1 cellular context compared by ENCODE assay signal in genomic region chr1:1304331-1305299, GRCh38.
TF ChIP-seq lines count a peak whose summit lies in the region.

No MANE protein-coding gene starts in this region.

TF ChIP-seq in K562, 482 proteins besides CTCF, POLR2A, EP300 and RAD21 (continued from another document and continues in another):
- TF ChIP-seq MGA (IDR thresholded peaks at IDR 0.05) (peak; percentile 95), CEBPZ (IDR thresholded peaks at IDR 0.05; ENCODE audit: borderline replicate concordance, low read depth, low read length) (no peak), ZNF431 (CRISPR knock-in tag; IDR thresholded peaks at IDR 0.05) (no peak), PATZ1 (CRISPR knock-in tag; IDR thresholded peaks at IDR 0.05; ENCODE audit: borderline replicate concordance) (no peak), CGGBP1 (CRISPR knock-in tag; IDR thresholded peaks at IDR 0.05) (no peak), CREM (IDR thresholded peaks at IDR 0.05; ENCODE audit: low read depth) (peak; percentile 43), STAT6 (CRISPR knock-in tag; IDR thresholded peaks at IDR 0.05) (no peak), ZFP91 (CRISPR knock-in tag; IDR thresholded peaks at IDR 0.05) (no peak), UBTF (IDR thresholded peaks at IDR 0.05; ENCODE audit: borderline replicate concordance in 1 of 2, low read depth in 2 of 2, low read length in 2 of 2) (no peak), THRA (IDR thresholded peaks at IDR 0.05) (no peak), ZBTB11 (CRISPR knock-in tag; IDR thresholded peaks at IDR 0.05) (no peak; a peak in 1 of 6 replicates), TBP (optimal IDR thresholded peaks at IDR 0.05; ENCODE audit: low read depth, low read length) (no peak)
